ENCODE assay signal across 17 cellular contexts in genomic region chr2:163210430-163210918, GRCh38.
A peak's percentile ranks its signal among the peaks of the same experiment; 100 is the strongest.
DNase-seq lines count a peak whose midpoint lies in the region; ATAC-seq and TF ChIP-seq lines count a peak whose summit lies in the region.
"Had no signal": no experiment of that assay in that cellular context is flagged by ENCODE, and none has a peak within 500 bp of the region (broad histone marks: within the 10 kb centered on the region; RNA-seq: fewer than 3 reads in every experiment).

No MANE protein-coding gene starts in this region.

- H3K27ac ChIP-seq in mammary epithelial cell (ENCODE audit: insufficient read depth, low read depth, low read length) = peak overlapping the region; percentile 73
- H3K27ac ChIP-seq: SJCRH30 had no signal

- WGBS in mammary epithelial cell (ENCODE audit: low coverage, missing lambda C conversion rate) = 5% methylated on average over 1 of the region's 1 CpG

- no peak overlapping the region for H3K9ac ChIP-seq in mammary epithelial cell (ENCODE audit: insufficient read depth, low read length)

- H3K4me2 ChIP-seq in mammary epithelial cell (ENCODE audit: insufficient read depth, low read depth, low read length) = no peak overlapping the region

- no peaks in the 10 kb centered on the region for H4K20me1 ChIP-seq in mammary epithelial cell (ENCODE audit: insufficient read depth, low read length)

- H3K36me3 ChIP-seq in BJ (ENCODE audit: control insufficient read depth, insufficient read depth, low read length) (no peaks in the 10 kb centered on the region), mammary epithelial cell (ENCODE audit: insufficient read depth, low read length) (no peaks in the 10 kb centered on the region)
- H3K36me3 ChIP-seq: SJCRH30 had no signal

- CTCF ChIA-PET in BJ (lab: Yijun Ruan, JAX) (no interaction called here), mammary epithelial cell (lab: Charles Lee; ENCODE audit: low non-redundant PET) (no interaction called here)

- in situ Hi-C loops in mammary epithelial cell (cut with MboI; ENCODE audit: low sequenced_read_pairs in 2 of 2) = loop anchor here in 1 of 2 donors (25.0 kb wide), 1 partner anchor 127 kb away; no protein-coding TSS in a partner anchor

- intact Hi-C loops in mammary epithelial cell (cut with micrococcal nuclease) = no loop called here

- H3K4me1 ChIP-seq in mammary epithelial cell (ENCODE audit: insufficient read depth, low read length) = peaks cover 30% of the 10 kb centered on the region
- H3K4me1 ChIP-seq: SJCRH30 had no signal

- ATAC-seq in GM21367 (IDR thresholded peaks at IDR 0.05; ENCODE audit: unreplicated experiment) (no peak), HG03354 (IDR thresholded peaks at IDR 0.05; ENCODE audit: poor library complexity, severe bottlenecking, unreplicated experiment) (no peak)
- ATAC-seq: left lobe of liver; naive thymus-derived CD4-positive, alpha-beta T cell had no signal

- TF ChIP-seq CTCF in BJ (IDR thresholded peaks at IDR 0.05; ENCODE audit: insufficient read depth, low read depth, low read length) (no peak), mammary epithelial cell (conservative IDR thresholded peaks at IDR 0.05 in 1 of 2, IDR thresholded peaks at IDR 0.05 in 1 of 2; ENCODE audit: extremely low read depth in 1 of 2, insufficient read depth in 1 of 2, low read depth in 1 of 2, low read length in 2 of 2) (no peak), GM20000 (IDR thresholded peaks at IDR 0.05; ENCODE audit: extremely low read depth, missing control alignments) (no peak)

- H2AFZ ChIP-seq in mammary epithelial cell (ENCODE audit: low read depth, low read length) = no peak overlapping the region

- H3K4me3 ChIP-seq in BJ (ENCODE audit: low read depth, low read length) = no peak overlapping the region
- H3K4me3 ChIP-seq in mammary epithelial cell (replicated peaks in 1 of 3; ENCODE audit: insufficient read depth in 1 of 3, low read depth in 2 of 3, low read length in 3 of 3) = no peak overlapping the region
- H3K4me3 ChIP-seq: SJCRH30 had no signal

- H3K27me3 ChIP-seq in BJ (ENCODE audit: control insufficient read depth, insufficient read depth, low read length) (no peaks in the 10 kb centered on the region), mammary epithelial cell (ENCODE audit: insufficient read depth, low read length) (no peaks in the 10 kb centered on the region)
- H3K27me3 ChIP-seq: SJCRH30 had no signal

- no TSS peak for BruUV-seq in mammary epithelial cell (replicated peaks; lab: Mats Ljungman, UMichigan)

- no peaks in the 10 kb centered on the region for H3K9me3 ChIP-seq in mammary epithelial cell (replicated peaks; ENCODE audit: insufficient read depth, low read length)
- H3K9me3 ChIP-seq: SJCRH30 had no signal

- peak; percentile 34 for DNase-seq in BJ (ENCODE audit: low read depth)
- DNase-seq in HT1080 (ENCODE audit: low read depth) = peak; percentile 63
- peak; percentile 74 for DNase-seq in mammary epithelial cell
- DNase-seq in kidney glomerular epithelial cell (lab: John Stamatoyannopoulos, UW) = peak; percentile 83
- DNase-seq in NCI-H1417 (lab: John Stamatoyannopoulos, UW) = no peak
- no peak for DNase-seq in GM20000 (ENCODE audit: low spot score)
- DNase-seq: activated gamma-delta T cell treated with Interleukin-2 at 50 U/mL for 16 hours; endodermal cell; hypothalamus; Karpas-422; naive thymus-derived CD4-positive, alpha-beta T cell; NCI-H187; NCI-H82; SJCRH30 had no signal

- POLR2A ChIA-PET in BJ (lab: Charles Lee) = no interaction called here

- dilution Hi-C loops in mammary epithelial cell (cut with HindIII; ENCODE audit: low sequenced_read_pairs) = no loop called here

- no peaks in the 10 kb centered on the region for H3K79me2 ChIP-seq in mammary epithelial cell (ENCODE audit: insufficient read depth, low read length)

Comparison
In these comparisons a context has a peak if more than half of its experiments do, and no peak if none do; other contexts are left out.
1. DNase-seq: peak in BJ (single experiment), HT1080 (single experiment), mammary epithelial cell (single experiment) and kidney glomerular epithelial cell (single experiment); none in NCI-H1417 (0 of 3) and GM20000 (single experiment).